ENCODE assay signal across 9 cellular contexts in the genomic region with DNA sequence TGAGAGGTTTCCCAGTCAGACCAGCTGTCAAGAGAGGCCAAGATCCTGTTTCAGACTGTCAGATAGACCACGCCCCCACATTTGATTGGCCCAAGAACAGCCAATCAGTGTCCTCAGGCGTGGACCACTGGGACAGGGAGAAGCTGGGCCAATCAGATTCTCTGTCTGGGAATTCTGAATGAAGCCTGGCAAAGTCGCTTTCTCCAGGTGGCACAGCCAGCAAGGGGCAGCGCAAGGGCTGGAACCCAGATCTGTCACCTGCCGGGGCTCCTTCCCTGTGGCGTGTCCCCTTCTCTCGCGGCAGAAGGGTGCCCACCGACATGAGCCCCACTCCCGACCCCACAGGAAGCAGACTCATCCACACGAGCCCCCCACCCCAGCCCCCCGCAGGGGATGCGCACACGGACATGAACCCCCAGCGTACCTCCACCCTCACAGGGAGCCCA. TPM values are rescaled to one million over a fixed set of nuclear protein-coding genes. Genes with fewer than 3 reads are reported as not detected.
A peak's percentile ranks its signal among the peaks of the same experiment; 100 is the strongest.
DNase-seq lines count a peak whose midpoint lies in the region; ATAC-seq and TF ChIP-seq lines count a peak whose summit lies in the region.
"Had no signal": no experiment of that assay in that cellular context is flagged by ENCODE, and none has a peak within 500 bp of the region (broad histone marks: within the 10 kb centered on the region; RNA-seq: fewer than 3 reads in every experiment).

No MANE protein-coding gene starts in this region.

- no peaks in the 10 kb centered on the region for H3K79me2 ChIP-seq in PC-3 (ENCODE audit: low read length)

- H4K20me1 ChIP-seq in PC-3 (ENCODE audit: low read length): no peaks in the 10 kb centered on the region

- CTCF ChIA-PET in PC-3 (lab: Charles Lee): no interaction called here

- H3K9ac ChIP-seq in PC-3 (ENCODE audit: low read length): no peak overlapping the region

- POLR2A ChIA-PET in PC-3 (lab: Charles Lee; ENCODE audit: unreplicated experiment): no interaction called here

- H3K27ac ChIP-seq in PC-3 (ENCODE audit: low read length) (no peak overlapping the region), heart left ventricle (no peak overlapping the region), vagina (no peak overlapping the region), prostate gland (no peak overlapping the region)
- H3K27ac ChIP-seq: SK-N-MC had no signal

- peak; percentile 88 for DNase-seq in AG08396 (ENCODE audit: low spot score)
- DNase-seq in HT-29 (ENCODE audit: low spot score): peak; percentile 44
- peak; percentile 45 for DNase-seq in PC-3
- DNase-seq in heart left ventricle: no peak
- DNase-seq in SKM-1 treated with dmso at 0.1 percent for 144 hours (lab: John Stamatoyannopoulos, UW; ENCODE audit: unreplicated experiment): no peak
- no peak for DNase-seq in vagina (ENCODE audit: extremely low spot score in 2 of 2)
- no peak for DNase-seq in effector CD8-positive, alpha-beta T cell (lab: John Stamatoyannopoulos, UW)
- DNase-seq in prostate gland (ENCODE audit: low spot score): no peak

- H3K27me3 ChIP-seq in PC-3 (ENCODE audit: low read length) (no peaks in the 10 kb centered on the region), heart left ventricle (peaks cover 0 to 17% (median 5%) of the 10 kb centered on the region in 9 donors), vagina (no peaks in the 10 kb centered on the region), prostate gland (replicated peaks; ENCODE audit: insufficient read depth) (no peaks in the 10 kb centered on the region)

- no peaks in the 10 kb centered on the region for H3K9me2 ChIP-seq in PC-3 (replicated peaks; ENCODE audit: low read length)

- no peak overlapping the region for H3K4me2 ChIP-seq in PC-3 (ENCODE audit: low read length)

- no peak for TF ChIP-seq CTCF in PC-3 (conservative IDR thresholded peaks at IDR 0.05; ENCODE audit: low read depth, low read length)
- TF ChIP-seq CTCF in heart left ventricle (IDR thresholded peaks at IDR 0.05): no peak
- no peak for TF ChIP-seq CTCF in vagina (IDR thresholded peaks at IDR 0.05)
- no peak for TF ChIP-seq CTCF in prostate gland (IDR thresholded peaks at IDR 0.05)

- TF ChIP-seq POLR2A in heart left ventricle (IDR thresholded peaks at IDR 0.05): no peak
- TF ChIP-seq POLR2A in vagina (IDR thresholded peaks at IDR 0.05): no peak
- TF ChIP-seq POLR2A in prostate gland (IDR thresholded peaks at IDR 0.05): no peak

- H3K4me1 ChIP-seq in PC-3 (ENCODE audit: insufficient read depth, low read length) (no peaks in the 10 kb centered on the region), heart left ventricle (no peaks in the 10 kb centered on the region), vagina (no peaks in the 10 kb centered on the region), prostate gland (replicated peaks) (no peaks in the 10 kb centered on the region)

- no peak overlapping the region for H2AFZ ChIP-seq in PC-3 (ENCODE audit: low read length)

- intact Hi-C loops in PC-3 (cut with micrococcal nuclease): no loop called here
- intact Hi-C loops in heart left ventricle (cut with DNase I): no loop called here
- intact Hi-C loops in vagina (cut with DNase I): no loop called here
- intact Hi-C loops in prostate gland (cut with DNase I): no loop called here

- ATAC-seq in PC-3 (peak; percentile 62), heart left ventricle (peak in 3 of 4 donors; percentile 44 to 60 (median 51))

- H3K36me3 ChIP-seq in PC-3 (ENCODE audit: low read depth, low read length): no peaks in the 10 kb centered on the region
- no peaks in the 10 kb centered on the region for H3K36me3 ChIP-seq in heart left ventricle
- H3K36me3 ChIP-seq in vagina: no peaks in the 10 kb centered on the region
- H3K36me3 ChIP-seq in prostate gland: no peaks in the 10 kb centered on the region

- WGBS in heart left ventricle, 4 donors: 52 to 70% (median 63%) methylated on average over 6 to 15 of the region's 15 CpGs
- WGBS in prostate gland: 72% methylated on average over 9 of the region's 15 CpGs

- H3K4me3 ChIP-seq in PC-3 (ENCODE audit: low read length): no peak overlapping the region
- no peak overlapping the region for H3K4me3 ChIP-seq in heart left ventricle
- H3K4me3 ChIP-seq in vagina: no peak overlapping the region
- no peak overlapping the region for H3K4me3 ChIP-seq in prostate gland
- H3K4me3 ChIP-seq: SK-N-MC had no signal

- no peaks in the 10 kb centered on the region for H3K9me3 ChIP-seq in PC-3 (ENCODE audit: low read length)
- H3K9me3 ChIP-seq in heart left ventricle: no peaks in the 10 kb centered on the region
- H3K9me3 ChIP-seq in vagina: no peaks in the 10 kb centered on the region
- H3K9me3 ChIP-seq in prostate gland: no peaks in the 10 kb centered on the region

- no peaks in the 10 kb centered on the region for H3F3A ChIP-seq in PC-3 (ENCODE audit: low read length, unreplicated experiment)

- no TSS peak for BruUV-seq in PC-3 (replicated peaks; lab: Mats Ljungman, UMichigan)

RNA-seq across cellular contexts. Expression of gene SARDH, which starts 6.3 kb away (rescaled TPM):
- 2.5 and 2.7 TPM in 2 replicates for total RNA-seq in HT-29 (2014; rRNA removed; shearing (Covaris generic))
- total RNA-seq in PC-3 (2014; rRNA removed): 2.5 and 3.4 TPM in 2 replicates
- total RNA-seq in heart left ventricle: 1 to 10 TPM in 2 of 9 donors, under 1 TPM in 7; 0.23 to 1.7 (median 0.70) TPM
- polyA plus RNA-seq in heart left ventricle: under 1 TPM; 0.19 to 0.29 TPM
- 2.0 TPM for total RNA-seq in vagina
- 1 to 10 TPM; 6.7 to 7.2 TPM for total RNA-seq in prostate gland

Comparison
In these comparisons a context has a peak if more than half of its experiments do, and no peak if none do; other contexts are left out.
1. DNase-seq: peak in AG08396 (single experiment), HT-29 (single experiment) and PC-3 (single experiment); none in heart left ventricle (0 of 5), SKM-1 treated with dmso at 0.1 percent for 144 hours (single experiment), vagina (0 of 2), effector CD8-positive, alpha-beta T cell (single experiment) and prostate gland (single experiment).